1 cellular context compared by ENCODE assay signal in genomic region chr17:1608676-1609075, GRCh38.
TF ChIP-seq lines count a peak whose summit lies in the region.

No MANE protein-coding gene starts in this region.

TF ChIP-seq in IMR-90, 13 proteins besides CTCF, POLR2A, EP300 and RAD21:
- TF ChIP-seq MAZ (IDR thresholded peaks at IDR 0.05; ENCODE audit: borderline replicate concordance, low read depth, low read length) (no peak), FOS (IDR thresholded peaks at IDR 0.05; ENCODE audit: low read depth, low read length) (no peak), CHD1 (IDR thresholded peaks at IDR 0.05; ENCODE audit: low read depth, low read length) (no peak), NFE2L2 (IDR thresholded peaks at IDR 0.05; ENCODE audit: low read depth, low read length) (no peak), RCOR1 (IDR thresholded peaks at IDR 0.05; ENCODE audit: insufficient replicate concordance, low read length) (no peak), BHLHE40 (IDR thresholded peaks at IDR 0.05; ENCODE audit: low read depth, low read length) (no peak), ELK1 (IDR thresholded peaks at IDR 0.05; ENCODE audit: borderline replicate concordance, low read depth, low read length) (no peak), CEBPB (IDR thresholded peaks at IDR 0.05; ENCODE audit: low read depth, low read length) (no peak), MXI1 (IDR thresholded peaks at IDR 0.05; ENCODE audit: borderline replicate concordance, low read depth, low read length) (no peak)
